Comparison of ENCODE assay signal across 15 cellular contexts in genomic region chr4:25450491-25450901, GRCh38.
"Had no signal": no experiment of that assay in that cellular context is flagged by ENCODE, and none has a peak within 500 bp of the region (broad histone marks: within the 10 kb centered on the region; RNA-seq: fewer than 3 reads in every experiment).

No MANE protein-coding gene starts in this region.

- ATAC-seq: body of pancreas; effector memory CD8-positive, alpha-beta T cell; left lung; natural killer cell treated with Interleukin-12 subunit alpha and Interleukin-12 subunit beta and Interleukin-15 and Interleukin-18, amount 100 ng/mL, for 72 hours had no signal

- H3K27ac ChIP-seq: body of pancreas, left lung, prostate gland, right lobe of liver, testis had no signal

- H3K36me3 Mint-ChIP-seq: activated naive CD8-positive, alpha-beta T cell treated with anti-CD3 and anti-CD28 coated beads for 36 hours; natural killer cell treated with Interleukin-12 subunit alpha and Interleukin-12 subunit beta and Interleukin-15 and Interleukin-18, amount 100 ng/mL, for 72 hours had no signal

- H3K4me3 Mint-ChIP-seq: activated CD4-positive, alpha-beta T cell treated with anti-CD3 and anti-CD28 coated beads, Interleukin-2, amount 10 ng/mL, durations not matched to agents 7 days and 5 days; activated naive CD8-positive, alpha-beta T cell treated with anti-CD3 and anti-CD28 coated beads for 36 hours; effector memory CD8-positive, alpha-beta T cell; natural killer cell treated with Interleukin-12 subunit alpha and Interleukin-12 subunit beta and Interleukin-15 and Interleukin-18, amount 100 ng/mL, for 72 hours; stimulated activated naive CD8-positive, alpha-beta T cell treated with anti-CD3 and anti-CD28 coated beads, Interleukin-15, amount 100 ng/mL, for 72 hours had no signal

- H3K27me3 Mint-ChIP-seq: activated CD4-positive, alpha-beta T cell treated with anti-CD3 and anti-CD28 coated beads, Interleukin-2, amount 10 ng/mL, durations not matched to agents 7 days and 5 days; activated naive CD8-positive, alpha-beta T cell treated with anti-CD3 and anti-CD28 coated beads for 36 hours; effector memory CD8-positive, alpha-beta T cell; natural killer cell treated with Interleukin-12 subunit alpha and Interleukin-12 subunit beta and Interleukin-15 and Interleukin-18, amount 100 ng/mL, for 72 hours; stimulated activated naive CD8-positive, alpha-beta T cell treated with anti-CD3 and anti-CD28 coated beads, Interleukin-15, amount 100 ng/mL, for 72 hours had no signal

- H3K27ac Mint-ChIP-seq: activated CD4-positive, alpha-beta T cell treated with anti-CD3 and anti-CD28 coated beads, Interleukin-2, amount 10 ng/mL, durations not matched to agents 7 days and 5 days; activated naive CD8-positive, alpha-beta T cell treated with anti-CD3 and anti-CD28 coated beads for 36 hours; natural killer cell treated with Interleukin-12 subunit alpha and Interleukin-12 subunit beta and Interleukin-15 and Interleukin-18, amount 100 ng/mL, for 72 hours had no signal

- H3K9me3 Mint-ChIP-seq: activated CD4-positive, alpha-beta T cell treated with anti-CD3 and anti-CD28 coated beads, Interleukin-2, amount 10 ng/mL, durations not matched to agents 7 days and 5 days; activated naive CD8-positive, alpha-beta T cell treated with anti-CD3 and anti-CD28 coated beads for 36 hours; effector memory CD8-positive, alpha-beta T cell; natural killer cell treated with Interleukin-12 subunit alpha and Interleukin-12 subunit beta and Interleukin-15 and Interleukin-18, amount 100 ng/mL, for 72 hours; stimulated activated naive CD8-positive, alpha-beta T cell treated with anti-CD3 and anti-CD28 coated beads, Interleukin-15, amount 100 ng/mL, for 72 hours had no signal

- DNase-seq: activated CD4-positive, alpha-beta T cell treated with anti-CD3 and anti-CD28 coated beads, Interleukin-2, amount 10 ng/mL, durations not matched to agents 7 days and 5 days; activated CD4-positive, CD25-positive, alpha-beta regulatory T cell; activated CD8-positive, alpha-beta memory T cell treated with anti-CD3 and anti-CD28 coated beads, Interleukin-2, amount 50 U/mL, for 48 hours; activated naive CD8-positive, alpha-beta T cell treated with anti-CD3 and anti-CD28 coated beads for 36 hours; amygdala; body of pancreas; effector memory CD8-positive, alpha-beta T cell; kidney; left lung; mesendoderm; right lobe of liver; stimulated activated naive CD8-positive, alpha-beta T cell treated with anti-CD3 and anti-CD28 coated beads, Interleukin-15, amount 100 ng/mL, for 72 hours; testis had no signal

- H3K4me1 Mint-ChIP-seq: activated CD4-positive, alpha-beta T cell treated with anti-CD3 and anti-CD28 coated beads, Interleukin-2, amount 10 ng/mL, durations not matched to agents 7 days and 5 days had no signal
